In the genomic region with DNA sequence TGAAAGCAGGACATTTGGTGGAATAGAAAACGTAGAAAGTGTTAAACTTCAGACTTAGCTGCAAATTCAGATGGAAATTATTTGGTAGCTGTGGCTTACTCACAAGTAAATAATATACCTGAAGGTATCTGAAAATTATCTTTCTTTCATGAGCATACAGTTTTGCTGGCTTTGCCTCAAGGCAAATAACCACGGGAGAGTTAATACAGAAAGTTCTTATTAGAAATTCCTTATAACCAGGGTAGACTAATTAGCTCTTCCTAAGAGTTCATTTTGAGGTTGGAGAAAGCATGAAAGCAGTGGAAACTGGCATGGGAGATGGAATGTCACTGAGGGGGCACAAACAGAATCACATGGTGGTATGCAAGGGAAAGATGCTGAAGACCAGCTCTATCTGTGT, we compare ENCODE assay signal across 6 cellular contexts.
"Had no signal": no experiment of that assay in that cellular context is flagged by ENCODE, and none has a peak within 500 bp of the region (broad histone marks: within the 10 kb centered on the region; RNA-seq: fewer than 3 reads in every experiment).

No MANE protein-coding gene starts in this region.

- DNase-seq: GM23248, H9, HCEC 1CT, HFFc6, KBM-7 had no signal

- ATAC-seq: HepG2 had no signal
